Comparison of ENCODE assay signal across 11 cellular contexts in the genomic region with DNA sequence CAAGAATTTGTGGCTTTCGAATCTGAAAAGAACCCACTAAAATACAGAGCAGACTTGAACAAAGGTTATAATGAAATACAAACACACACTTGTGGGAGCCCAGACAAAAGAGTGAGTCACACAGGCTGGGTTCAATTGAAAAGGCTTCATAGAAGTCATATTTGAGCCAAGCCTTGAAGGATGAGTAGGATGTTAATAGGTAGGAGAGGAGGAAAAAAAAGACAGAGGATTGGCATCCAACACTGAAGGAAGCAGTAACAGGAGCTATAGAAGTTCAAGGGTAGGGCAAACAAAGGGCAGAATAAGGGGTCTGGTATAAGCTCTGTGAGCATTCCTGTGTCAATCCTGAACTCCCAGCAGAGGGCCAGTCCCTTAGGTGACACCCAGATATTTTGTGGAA.
DNase-seq lines count a peak whose midpoint lies in the region; ATAC-seq, FAIRE-seq and TF ChIP-seq lines count a peak whose summit lies in the region.
"Had no signal": no experiment of that assay in that cellular context is flagged by ENCODE, and none has a peak within 500 bp of the region (broad histone marks: within the 10 kb centered on the region; RNA-seq: fewer than 3 reads in every experiment).

No MANE protein-coding gene starts in this region.

- peaks cover 12% of the 10 kb centered on the region for H3K36me3 Mint-ChIP-seq in activated CD8-positive, alpha-beta T cell treated with anti-CD3 and anti-CD28 coated beads, Interleukin-2, amount 10 ng/mL, durations not matched to agents 7 days and 5 days (ENCODE audit: low read depth)

- no peak overlapping the region for H3K27ac ChIP-seq in keratinocyte (ENCODE audit: control insufficient read depth, insufficient read depth, low read length)
- H3K27ac ChIP-seq in ovary, result no peak overlapping the region
- peak overlapping the region in 1 of 4 donors; percentile 8 for H3K27ac ChIP-seq in gastroesophageal sphincter

- 71 to 80% (median 76%) methylated on average over 1 of the region's 1 CpG for WGBS in ovary, 3 donors
- WGBS in gastroesophageal sphincter (ENCODE audit: low coverage in 1 of 2), 2 donors, result 85% methylated on average over 1 of the region's 1 CpG; no CpG with 5 or more reads in 1 of the 2 donors

- TF ChIP-seq EP300 in ovary (IDR thresholded peaks at IDR 0.05) (no peak), gastroesophageal sphincter (IDR thresholded peaks at IDR 0.05) (no peak)

- peaks cover 28% of the 10 kb centered on the region for H3K4me1 Mint-ChIP-seq in activated CD8-positive, alpha-beta T cell treated with anti-CD3 and anti-CD28 coated beads, Interleukin-2, amount 10 ng/mL, durations not matched to agents 7 days and 5 days (ENCODE audit: low read depth)

- no peaks in the 10 kb centered on the region for H3K79me2 ChIP-seq in keratinocyte (ENCODE audit: control insufficient read depth, insufficient read depth, low read length)

- no peaks in the 10 kb centered on the region for H3K9me3 ChIP-seq in keratinocyte (ENCODE audit: control insufficient read depth, low read depth, low read length)
- no peaks in the 10 kb centered on the region for H3K9me3 ChIP-seq in ovary
- H3K9me3 ChIP-seq in gastroesophageal sphincter, result no peaks in the 10 kb centered on the region

- no peaks in the 10 kb centered on the region for H3K36me3 ChIP-seq in keratinocyte (ENCODE audit: control insufficient read depth in 2 of 2, extremely low read depth in 1 of 2, insufficient read depth in 2 of 2, low read length in 2 of 2)
- no peaks in the 10 kb centered on the region for H3K36me3 ChIP-seq in ovary
- no peaks in the 10 kb centered on the region for H3K36me3 ChIP-seq in gastroesophageal sphincter

- ATAC-seq in activated CD8-positive, alpha-beta T cell treated with anti-CD3 and anti-CD28 coated beads, Interleukin-2, amount 10 ng/mL, durations not matched to agents 7 days and 5 days, result no peak
- no peak for ATAC-seq in GM18520 (IDR thresholded peaks at IDR 0.05; ENCODE audit: unreplicated experiment)
- ATAC-seq in HG03108 (IDR thresholded peaks at IDR 0.05; ENCODE audit: unreplicated experiment), result no peak
- ATAC-seq in gastroesophageal sphincter, result no peak

- no peak for TF ChIP-seq POLR2A in ovary (IDR thresholded peaks at IDR 0.05)
- no peak for TF ChIP-seq POLR2A in gastroesophageal sphincter (IDR thresholded peaks at IDR 0.05)

- H2AFZ ChIP-seq in keratinocyte (ENCODE audit: control insufficient read depth, low read length), result no peak overlapping the region

- FAIRE-seq in keratinocyte (lab: Jason Lieb, UNC), result peak; percentile 84

- no peaks in the 10 kb centered on the region for H3K27me3 Mint-ChIP-seq in activated CD8-positive, alpha-beta T cell treated with anti-CD3 and anti-CD28 coated beads, Interleukin-2, amount 10 ng/mL, durations not matched to agents 7 days and 5 days (ENCODE audit: low read depth)

- no peaks in the 10 kb centered on the region for H3K9me3 Mint-ChIP-seq in activated CD8-positive, alpha-beta T cell treated with anti-CD3 and anti-CD28 coated beads, Interleukin-2, amount 10 ng/mL, durations not matched to agents 7 days and 5 days (ENCODE audit: insufficient read depth)

- TF ChIP-seq CTCF in AG10803 (conservative IDR thresholded peaks at IDR 0.05; ENCODE audit: low read length) (no peak), keratinocyte (optimal IDR thresholded peaks at IDR 0.05 in 1 of 3, IDR thresholded peaks at IDR 0.05 in 1 of 3, conservative IDR thresholded peaks at IDR 0.05 in 1 of 3; ENCODE audit: extremely low read depth in 1 of 3, insufficient read depth in 2 of 3, low read length in 3 of 3) (no peak), ovary (IDR thresholded peaks at IDR 0.05) (no peak), gastroesophageal sphincter (IDR thresholded peaks at IDR 0.05) (no peak)

- DNase-seq in AG10803 (ENCODE audit: low read depth) (peak; percentile 74), HPDE6-E6E7 (ENCODE audit: extremely low spot score) (peak; percentile 4), keratinocyte (ENCODE audit: low read depth, low spot score) (peak; percentile 36), ovary (no peak)
- no peak for DNase-seq in activated CD8-positive, alpha-beta T cell treated with anti-CD3 and anti-CD28 coated beads, Interleukin-2, amount 10 ng/mL, durations not matched to agents 7 days and 5 days
- DNase-seq: GF-D8, NCI-H2171 treated with DMSO at 0.1 percent for 48 hours had no signal

- POLR2A ChIA-PET in activated CD8-positive, alpha-beta T cell treated with anti-CD3 and anti-CD28 coated beads, Interleukin-2, amount 10 ng/mL, durations not matched to agents 7 days and 5 days (lab: Charles Lee), result no interaction called here

- CTCF ChIA-PET in activated CD8-positive, alpha-beta T cell treated with anti-CD3 and anti-CD28 coated beads, Interleukin-2, amount 10 ng/mL, durations not matched to agents 7 days and 5 days (lab: Charles Lee), result interaction anchor here (1.1 to 2.8 kb wide), 2 partner anchors 10 to 26 kb away, joined by 4 to 12 read pairs; no protein-coding TSS in a partner anchor

- H3K27ac Mint-ChIP-seq in activated CD8-positive, alpha-beta T cell treated with anti-CD3 and anti-CD28 coated beads, Interleukin-2, amount 10 ng/mL, durations not matched to agents 7 days and 5 days, result peak overlapping the region; percentile 23

- intact Hi-C loops in ovary (cut with DNase I), result no loop called here

- H3K4me1 ChIP-seq in keratinocyte (ENCODE audit: control insufficient read depth, extremely low read depth, insufficient read depth, low read length), result peaks cover 12% of the 10 kb centered on the region
- peaks cover 6% of the 10 kb centered on the region for H3K4me1 ChIP-seq in ovary (ENCODE audit: insufficient read depth)
- H3K4me1 ChIP-seq in gastroesophageal sphincter, result peaks cover 0 to 51% (median 6%) of the 10 kb centered on the region in 3 donors

- no peak overlapping the region for H3K4me3 Mint-ChIP-seq in activated CD8-positive, alpha-beta T cell treated with anti-CD3 and anti-CD28 coated beads, Interleukin-2, amount 10 ng/mL, durations not matched to agents 7 days and 5 days

- H3K9ac ChIP-seq in keratinocyte (ENCODE audit: control insufficient read depth, extremely low read depth, insufficient read depth, low read length), result no peak overlapping the region

- H3K9me1 ChIP-seq in keratinocyte (ENCODE audit: control insufficient read depth, extremely low read depth, insufficient read depth, low read length), result no peaks in the 10 kb centered on the region

- H3K27me3 ChIP-seq in keratinocyte (ENCODE audit: control insufficient read depth, extremely low read depth, insufficient read depth, low read length) (peaks cover 5% of the 10 kb centered on the region), ovary (no peaks in the 10 kb centered on the region), gastroesophageal sphincter (no peaks in the 10 kb centered on the region)

- H4K20me1 ChIP-seq in keratinocyte (ENCODE audit: control insufficient read depth, extremely low read depth, insufficient read depth, low read length), result peaks cover 2% of the 10 kb centered on the region

- no peak overlapping the region for H3K4me2 ChIP-seq in keratinocyte (ENCODE audit: control insufficient read depth, extremely low read depth, insufficient read depth, low read depth, low read length)

- H3K4me3 ChIP-seq in AG10803 (ENCODE audit: low read length) (no peak overlapping the region), keratinocyte (ENCODE audit: control insufficient read depth in 2 of 3, extremely low read depth in 1 of 3, insufficient read depth in 2 of 3, low read depth in 1 of 3, low read length in 3 of 3) (no peak overlapping the region), ovary (no peak overlapping the region), gastroesophageal sphincter (no peak overlapping the region)
- H3K4me3 ChIP-seq: skin epidermis had no signal

- dilution Hi-C loops in keratinocyte (cut with MboI; ENCODE audit: extremely low pct_ligation_motif_present, low sequenced_read_pairs), result no loop called here

Comparison
In these comparisons a context has a peak if more than half of its experiments do, and no peak if none do; other contexts are left out.
1. DNase-seq: peak in AG10803 (single experiment), HPDE6-E6E7 (single experiment) and keratinocyte (single experiment); none in activated CD8-positive, alpha-beta T cell treated with anti-CD3 and anti-CD28 coated beads, Interleukin-2, amount 10 ng/mL, durations not matched to agents 7 days and 5 days (single experiment) and ovary (0 of 5).